ENCODE assay signal across 8 cellular contexts in genomic region chr1:156337052-156337887, GRCh38. TPM values are rescaled to one million over a fixed set of nuclear protein-coding genes. Genes with fewer than 3 reads are reported as not detected.
DNase-seq lines count a peak whose midpoint lies in the region; FAIRE-seq and TF ChIP-seq lines count a peak whose summit lies in the region.

No MANE protein-coding gene starts in this region.

- peak overlapping the region; percentile 97 for H3K4me3 Mint-ChIP-seq in activated naive CD4-positive, alpha-beta T cell treated with anti-CD3 and anti-CD28 coated beads for 36 hours
- peak overlapping the region; percentile 98 for H3K4me3 Mint-ChIP-seq in activated naive CD8-positive, alpha-beta T cell treated with anti-CD3 and anti-CD28 coated beads for 36 hours

- H3K27ac ChIP-seq in kidney (ENCODE audit: low read depth in 2 of 2, low read length in 2 of 2) (peak overlapping the region; percentile 82 to 85), subcutaneous abdominal adipose tissue (ENCODE audit: low read depth, low read length) (peak overlapping the region; percentile 94)

- peaks cover 6 to 11% of the 10 kb centered on the region in 2 donors for H3K4me1 ChIP-seq in kidney (ENCODE audit: control insufficient read depth in 1 of 2, insufficient read depth in 1 of 2, low read depth in 1 of 2, low read length in 2 of 2)
- peaks cover 2 to 29% (median 18%) of the 10 kb centered on the region in 5 donors for H3K4me1 ChIP-seq in subcutaneous abdominal adipose tissue (ENCODE audit: control insufficient read depth in 5 of 5, insufficient read depth in 5 of 5, low read length in 5 of 5)

- H3K9ac ChIP-seq in kidney (ENCODE audit: low read length in 2 of 2) (peak overlapping the region; percentile 52 to 90), subcutaneous abdominal adipose tissue (ENCODE audit: low read length in 5 of 5) (peak overlapping the region; percentile 78 to 97 (median 91))

- H3K4me3 ChIP-seq in kidney (ENCODE audit: low read length in 2 of 2) (peak overlapping the region; percentile 84 to 92), subcutaneous abdominal adipose tissue (ENCODE audit: low read depth in 1 of 5, low read length in 5 of 5) (peak overlapping the region; percentile 77 to 98 (median 91))

- H3K27me3 Mint-ChIP-seq in activated naive CD4-positive, alpha-beta T cell treated with anti-CD3 and anti-CD28 coated beads for 36 hours (ENCODE audit: low read depth): no peaks in the 10 kb centered on the region
- no peaks in the 10 kb centered on the region for H3K27me3 Mint-ChIP-seq in activated naive CD8-positive, alpha-beta T cell treated with anti-CD3 and anti-CD28 coated beads for 36 hours

- TF ChIP-seq CTCF in kidney (IDR thresholded peaks at IDR 0.05; ENCODE audit: borderline replicate concordance, extremely low read depth, insufficient read depth) (no peak), GM20000 (IDR thresholded peaks at IDR 0.05; ENCODE audit: extremely low read depth, missing control alignments) (no peak)

- H3K4me1 Mint-ChIP-seq in activated naive CD4-positive, alpha-beta T cell treated with anti-CD3 and anti-CD28 coated beads for 36 hours (ENCODE audit: low read depth): peaks cover 33% of the 10 kb centered on the region
- peaks cover 28% of the 10 kb centered on the region for H3K4me1 Mint-ChIP-seq in activated naive CD8-positive, alpha-beta T cell treated with anti-CD3 and anti-CD28 coated beads for 36 hours

- DNase-seq in activated naive CD4-positive, alpha-beta T cell treated with anti-CD3 and anti-CD28 coated beads for 36 hours: no peak
- DNase-seq in activated naive CD4-positive, alpha-beta T cell treated with anti-CD3 and anti-CD28 coated beads, Interleukin-2, amount 50 U/mL, for 16 hours: no peak
- peak; percentile 10 for DNase-seq in activated naive CD8-positive, alpha-beta T cell treated with anti-CD3 and anti-CD28 coated beads for 36 hours
- no peak for DNase-seq in kidney
- no peak for DNase-seq in GM20000 (ENCODE audit: low spot score)
- no peak for DNase-seq in NCI-H1694 treated with DMSO at 0.1 percent for 48 hours (lab: John Stamatoyannopoulos, UW)
- no peak for DNase-seq in NCI-H2196 treated with DMSO at 0.1 percent for 48 hours (lab: John Stamatoyannopoulos, UW; ENCODE audit: unreplicated experiment)

- peaks cover 11 to 28% of the 10 kb centered on the region in 2 donors for H3K36me3 ChIP-seq in kidney (ENCODE audit: control insufficient read depth in 1 of 2, insufficient read depth in 2 of 2, low read length in 2 of 2)
- H3K36me3 ChIP-seq in subcutaneous abdominal adipose tissue (ENCODE audit: control insufficient read depth in 5 of 5, insufficient read depth in 5 of 5, low read length in 5 of 5): peaks cover 18 to 33% (median 30%) of the 10 kb centered on the region in 5 donors

- no peaks in the 10 kb centered on the region for H3K27me3 ChIP-seq in subcutaneous abdominal adipose tissue (ENCODE audit: control insufficient read depth in 5 of 5, insufficient read depth in 4 of 5, low read length in 5 of 5)

- CTCF ChIA-PET in activated naive CD4-positive, alpha-beta T cell treated with anti-CD3 and anti-CD28 coated beads for 36 hours (lab: Charles Lee): interaction anchor here (0.5 to 1.6 kb wide), 6 partner anchors 18 to 523 kb away, joined by 3 to 6 read pairs (median 3); no protein-coding TSS in a partner anchor

- H3K9me3 Mint-ChIP-seq in activated naive CD4-positive, alpha-beta T cell treated with anti-CD3 and anti-CD28 coated beads for 36 hours: no peaks in the 10 kb centered on the region
- H3K9me3 Mint-ChIP-seq in activated naive CD8-positive, alpha-beta T cell treated with anti-CD3 and anti-CD28 coated beads for 36 hours: no peaks in the 10 kb centered on the region

- intact Hi-C loops in activated naive CD4-positive, alpha-beta T cell treated with anti-CD3 and anti-CD28 coated beads for 36 hours (cut with micrococcal nuclease): loop anchor here (5.0 kb wide), 3 partner anchors 40 to 390 kb away; partner anchors contain the start of genes GLMP, ISG20L2, METTL25B and SSR2
- intact Hi-C loops in kidney (cut with DNase I): no loop called here

- FAIRE-seq in kidney (lab: Jason Lieb, UNC): no peak

- peak overlapping the region; percentile 93 for H3K27ac Mint-ChIP-seq in activated naive CD4-positive, alpha-beta T cell treated with anti-CD3 and anti-CD28 coated beads for 36 hours
- H3K27ac Mint-ChIP-seq in activated naive CD8-positive, alpha-beta T cell treated with anti-CD3 and anti-CD28 coated beads for 36 hours: peak overlapping the region; percentile 93

- H3K9me3 ChIP-seq in kidney (ENCODE audit: control insufficient read depth in 1 of 2, low read length in 2 of 2) (no peaks in the 10 kb centered on the region), subcutaneous abdominal adipose tissue (ENCODE audit: control insufficient read depth in 5 of 5, low read length in 5 of 5) (no peaks in the 10 kb centered on the region)

- peaks cover 30% of the 10 kb centered on the region for H3K36me3 Mint-ChIP-seq in activated naive CD4-positive, alpha-beta T cell treated with anti-CD3 and anti-CD28 coated beads for 36 hours (ENCODE audit: low read depth)
- peaks cover 44% of the 10 kb centered on the region for H3K36me3 Mint-ChIP-seq in activated naive CD8-positive, alpha-beta T cell treated with anti-CD3 and anti-CD28 coated beads for 36 hours

RNA-seq across cellular contexts. Expression of gene CCT3, which starts 0.8 kb away (rescaled TPM):
- 100 to 1,000 TPM; 332 to 349 TPM for total RNA-seq in activated naive CD4-positive, alpha-beta T cell treated with anti-CD3 and anti-CD28 coated beads for 36 hours
- total RNA-seq in activated naive CD8-positive, alpha-beta T cell treated with anti-CD3 and anti-CD28 coated beads for 36 hours: 100 to 1,000 TPM; 497 to 499 TPM
- total RNA-seq in kidney: 149 TPM
- polyA plus RNA-seq in kidney (ENCODE audit: insufficient read depth, low read depth, low replicate concordance): 181 TPM

RNA-seq across cellular contexts. Expression of gene TSACC, which starts 1.1 kb away (rescaled TPM):
- total RNA-seq in activated naive CD4-positive, alpha-beta T cell treated with anti-CD3 and anti-CD28 coated beads for 36 hours: under 1 TPM in 1 of 2 experiments, not detected in 1; 0.57 TPM
- total RNA-seq in activated naive CD8-positive, alpha-beta T cell treated with anti-CD3 and anti-CD28 coated beads for 36 hours: not detected
- not detected for total RNA-seq in kidney
- polyA plus RNA-seq in kidney (ENCODE audit: insufficient read depth, low read depth, low replicate concordance): 1.1 TPM

RNA-seq across cellular contexts. Expression of gene RHBG, which starts 31.7 kb away (rescaled TPM):
- not detected for total RNA-seq in activated naive CD4-positive, alpha-beta T cell treated with anti-CD3 and anti-CD28 coated beads for 36 hours
- not detected for total RNA-seq in activated naive CD8-positive, alpha-beta T cell treated with anti-CD3 and anti-CD28 coated beads for 36 hours
- 4.2 TPM for total RNA-seq in kidney
- 61.9 TPM for polyA plus RNA-seq in kidney (ENCODE audit: insufficient read depth, low read depth, low replicate concordance)

RNA-seq across cellular contexts. Expression of gene VHLL, which starts 38.2 kb away (rescaled TPM):
- total RNA-seq in activated naive CD4-positive, alpha-beta T cell treated with anti-CD3 and anti-CD28 coated beads for 36 hours: not detected
- total RNA-seq in activated naive CD8-positive, alpha-beta T cell treated with anti-CD3 and anti-CD28 coated beads for 36 hours: not detected
- total RNA-seq in kidney: not detected
- not detected for polyA plus RNA-seq in kidney (ENCODE audit: insufficient read depth, low read depth, low replicate concordance)

RNA-seq across cellular contexts. Expression of gene GLMP, which starts 41.8 kb away (rescaled TPM):
- 10 to 100 TPM in 1 of 2 experiments, 1 to 10 TPM in 1; 10.0 to 10.1 TPM for total RNA-seq in activated naive CD4-positive, alpha-beta T cell treated with anti-CD3 and anti-CD28 coated beads for 36 hours
- total RNA-seq in activated naive CD8-positive, alpha-beta T cell treated with anti-CD3 and anti-CD28 coated beads for 36 hours: 10 to 100 TPM; 17.0 to 20.5 TPM
- 52.4 TPM for total RNA-seq in kidney
- polyA plus RNA-seq in kidney (ENCODE audit: insufficient read depth, low read depth, low replicate concordance): 154 TPM
